17 cellular contexts compared by ENCODE assay signal in the genomic region with DNA sequence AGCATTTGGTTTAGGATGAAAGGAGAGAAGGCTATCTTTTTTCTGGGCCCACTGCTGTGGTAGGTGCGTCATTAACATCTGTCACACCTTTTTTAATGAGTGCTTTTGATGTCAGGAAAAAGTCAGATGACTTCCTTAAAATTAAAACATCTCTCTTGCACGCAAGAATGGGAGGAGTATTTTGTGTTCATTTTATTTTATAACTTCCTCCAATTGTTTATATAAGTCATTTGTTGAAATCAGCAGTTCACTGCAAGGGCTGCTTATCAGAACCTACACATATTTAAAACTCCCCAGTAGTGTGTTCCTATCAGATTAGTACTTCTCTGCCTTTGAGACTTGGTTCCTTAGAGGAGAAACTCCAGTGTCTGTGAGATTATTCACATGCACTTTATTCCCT.
"Had no signal": no experiment of that assay in that cellular context is flagged by ENCODE, and none has a peak within 500 bp of the region (broad histone marks: within the 10 kb centered on the region; RNA-seq: fewer than 3 reads in every experiment).

No MANE protein-coding gene starts in this region.

- DNase-seq: activated CD4-positive, alpha-beta T cell treated with anti-CD3 and anti-CD28 coated beads, Interleukin-2, amount 50 U/mL, for 1 hour; activated CD4-positive, CD25-positive, alpha-beta regulatory T cell; activated naive CD4-positive, alpha-beta T cell treated with anti-CD3 and anti-CD28 coated beads, Interleukin-2, amount 50 U/mL, for 16 hours; activated T-cell treated with anti-CD3 and anti-CD28 coated beads for 4 hours; dorsolateral prefrontal cortex; heart left ventricle; naive B cell; retina; stimulated activated CD4-positive, alpha-beta T cell treated with anti-CD3 and anti-CD28 coated beads, Interleukin-4, amount 100 ng/mL, for 4 hours; stomach; T1000 had no signal

- H3K27ac ChIP-seq: dorsolateral prefrontal cortex, heart left ventricle, parathyroid adenoma, thoracic aorta had no signal

- ATAC-seq: activated T-helper 17 cell treated with anti-CD3 and anti-CD28 coated beads, Interleukin-2, amount 50 U/mL, for 72 hours; heart left ventricle had no signal

- FAIRE-seq: endometrium, frontal cortex, keratinocyte had no signal
